ENCODE assay signal across 7 cellular contexts in genomic region chr22:31402350-31402749, GRCh38. TPM values are rescaled to one million over a fixed set of nuclear protein-coding genes. Genes with fewer than 3 reads are reported as not detected.
DNase-seq lines count a peak whose midpoint lies in the region; ATAC-seq, FAIRE-seq and TF ChIP-seq lines count a peak whose summit lies in the region.
"Not testable (repeated sequence)": the region's sequence is repeated elsewhere in the genome, so short reads cannot be mapped to it uniquely, and the experiment has no call there.

No MANE protein-coding gene starts in this region.

- CTCF ChIA-PET in HEK293 (lab: Yijun Ruan, JAX): interaction anchor here (0.6 kb wide), 2 partner anchors 8 to 45 kb away, joined by 3 to 6 read pairs; no protein-coding TSS in a partner anchor
- CTCF ChIA-PET in K562 (lab: Yijun Ruan, JAX; ENCODE audit: low intra/inter-chr PET ratio): not testable (repeated sequence)

- TF ChIP-seq RAD21 in K562 (CRISPR knock-in tag; conservative IDR thresholded peaks at IDR 0.05 in 1 of 2, IDR thresholded peaks at IDR 0.05 in 1 of 2): not testable (repeated sequence)

- ATAC-seq in K562; natural killer cell treated with Interleukin-12 subunit alpha and Interleukin-12 subunit beta and Interleukin-15 and Interleukin-18, amount 100 ng/mL, for 72 hours: not testable (repeated sequence)

- in situ Hi-C loops in K562 (cut with MboI): not testable (repeated sequence)

- not testable (repeated sequence) for BruUV-seq in K562 (replicated peaks; lab: Mats Ljungman, UMichigan)

- peaks cover 38% of the 10 kb centered on the region for H3K4me1 Mint-ChIP-seq in activated T-cell treated with anti-CD3 and anti-CD28 coated beads, Interleukin-2, amount 50 U/mL, for 24 hours (ENCODE audit: low read depth)
- peaks cover 30 to 32% of the 10 kb centered on the region in 2 donors for H3K4me1 Mint-ChIP-seq in natural killer cell treated with Interleukin-12 subunit alpha and Interleukin-12 subunit beta and Interleukin-15 and Interleukin-18, amount 100 ng/mL, for 72 hours (ENCODE audit: low read depth in 2 of 2)
- peaks cover 37% of the 10 kb centered on the region for H3K4me1 Mint-ChIP-seq in stimulated activated naive CD8-positive, alpha-beta T cell treated with anti-CD3 and anti-CD28 coated beads, Interleukin-15, Interleukin-2, amounts not matched to agents 100 ng/mL and 50 ng/mL, for 24 hours (ENCODE audit: low read depth)

- not testable (repeated sequence) for H3K27ac ChIP-seq in HEK293 (ENCODE audit: extremely low read depth, low read depth, low read length); K562 (ENCODE audit: extremely low read depth, low read depth, low read length)

- H3K4me2 ChIP-seq in Loucy (ENCODE audit: low read depth, low read length, poor library complexity, severe bottlenecking): peak overlapping the region; percentile 93
- not testable (repeated sequence) for H3K4me2 ChIP-seq in K562 (ENCODE audit: insufficient read depth, low read length)

- peaks cover 77% of the 10 kb centered on the region for H3K79me2 ChIP-seq in Loucy (ENCODE audit: insufficient read depth, low read length)
- H3K79me2 ChIP-seq in K562 (ENCODE audit: control insufficient read depth, insufficient read depth, low read length): peaks cover 52% of the 10 kb centered on the region

- not testable (repeated sequence) for H3K4me1 ChIP-seq in HEK293 (ENCODE audit: control insufficient read depth, insufficient read depth, low read length); K562 (replicated peaks in 1 of 2; ENCODE audit: control insufficient read depth in 2 of 2, insufficient read depth in 2 of 2, low read length in 2 of 2)
- H3K4me1 ChIP-seq in Loucy (ENCODE audit: insufficient read depth, low read length, poor library complexity, severe bottlenecking): peaks cover 19% of the 10 kb centered on the region

- H3K27me3 ChIP-seq in Loucy (ENCODE audit: insufficient read depth, low read length, poor library complexity, severe bottlenecking); K562 (ENCODE audit: control insufficient read depth in 2 of 2, insufficient read depth in 2 of 2, low read length in 2 of 2): not testable (repeated sequence)

- H3K36me3 ChIP-seq in HEK293 (ENCODE audit: control insufficient read depth in 2 of 2, insufficient read depth in 1 of 2, low read length in 2 of 2) (peaks cover 65 to 67% of the 10 kb centered on the region in 2 experiments), Loucy (ENCODE audit: insufficient read depth, low read length) (peaks cover 32% of the 10 kb centered on the region; the same call in 1 of the 2 replicates), K562 (ENCODE audit: control insufficient read depth, insufficient read depth, low read length) (peaks cover 59% of the 10 kb centered on the region; the same call in 2 of the 3 replicates)

- not testable (repeated sequence) for H3K27me3 Mint-ChIP-seq in activated T-cell treated with anti-CD3 and anti-CD28 coated beads, Interleukin-2, amount 50 U/mL, for 24 hours; natural killer cell treated with Interleukin-12 subunit alpha and Interleukin-12 subunit beta and Interleukin-15 and Interleukin-18, amount 100 ng/mL, for 72 hours; stimulated activated naive CD8-positive, alpha-beta T cell treated with anti-CD3 and anti-CD28 coated beads, Interleukin-15, Interleukin-2, amounts not matched to agents 100 ng/mL and 50 ng/mL, for 24 hours

- not testable (repeated sequence) for H3K9me1 ChIP-seq in K562 (ENCODE audit: control insufficient read depth, insufficient read depth, low read length)

- not testable (repeated sequence) for TF ChIP-seq POLR2A in K562 (conservative IDR thresholded peaks at IDR 0.05)

- H3K9ac ChIP-seq in Loucy (ENCODE audit: low read depth, low read length, poor library complexity, severe bottlenecking); K562 (ENCODE audit: insufficient read depth in 1 of 2, low read depth in 2 of 2, low read length in 2 of 2): not testable (repeated sequence)

- POLR2A ChIA-PET in HEK293 (lab: Yijun Ruan, JAX): interaction anchor here (0.6 to 1.4 kb wide), 5 partner anchors 27 to 1072 kb away, joined by 3 to 12 read pairs (median 5); partner anchors contain the start of gene FBXO7
- POLR2A ChIA-PET in K562 (lab: Yijun Ruan, JAX): not testable (repeated sequence)

- H3K4me3 Mint-ChIP-seq in activated T-cell treated with anti-CD3 and anti-CD28 coated beads, Interleukin-2, amount 50 U/mL, for 24 hours; stimulated activated naive CD8-positive, alpha-beta T cell treated with anti-CD3 and anti-CD28 coated beads, Interleukin-15, Interleukin-2, amounts not matched to agents 100 ng/mL and 50 ng/mL, for 24 hours: not testable (repeated sequence)
- H3K4me3 Mint-ChIP-seq in natural killer cell treated with Interleukin-12 subunit alpha and Interleukin-12 subunit beta and Interleukin-15 and Interleukin-18, amount 100 ng/mL, for 72 hours: peak overlapping the region; percentile 51

- FAIRE-seq in K562 (lab: Jason Lieb, UNC): not testable (repeated sequence)

- intact Hi-C loops in K562 (cut with micrococcal nuclease): not testable (repeated sequence)

- not testable (repeated sequence) for H3K9me3 Mint-ChIP-seq in activated T-cell treated with anti-CD3 and anti-CD28 coated beads, Interleukin-2, amount 50 U/mL, for 24 hours; natural killer cell treated with Interleukin-12 subunit alpha and Interleukin-12 subunit beta and Interleukin-15 and Interleukin-18, amount 100 ng/mL, for 72 hours; stimulated activated naive CD8-positive, alpha-beta T cell treated with anti-CD3 and anti-CD28 coated beads, Interleukin-15, Interleukin-2, amounts not matched to agents 100 ng/mL and 50 ng/mL, for 24 hours

- not testable (repeated sequence) for TF ChIP-seq EP300 in K562 (IDR thresholded peaks at IDR 0.05; ENCODE audit: low read length)

- not testable (repeated sequence) for H3K9me3 ChIP-seq in HEK293 (ENCODE audit: control insufficient read depth, insufficient read depth, low read depth, low read length); Loucy (ENCODE audit: insufficient read depth, low read depth, low read length); K562 (replicated peaks; ENCODE audit: control insufficient read depth, insufficient read depth, low read depth, low read length)

- H3K36me3 Mint-ChIP-seq in activated T-cell treated with anti-CD3 and anti-CD28 coated beads, Interleukin-2, amount 50 U/mL, for 24 hours (ENCODE audit: low read depth): peaks cover 72% of the 10 kb centered on the region
- H3K36me3 Mint-ChIP-seq in natural killer cell treated with Interleukin-12 subunit alpha and Interleukin-12 subunit beta and Interleukin-15 and Interleukin-18, amount 100 ng/mL, for 72 hours: peaks cover 26% of the 10 kb centered on the region
- peaks cover 50% of the 10 kb centered on the region for H3K36me3 Mint-ChIP-seq in stimulated activated naive CD8-positive, alpha-beta T cell treated with anti-CD3 and anti-CD28 coated beads, Interleukin-15, Interleukin-2, amounts not matched to agents 100 ng/mL and 50 ng/mL, for 24 hours (ENCODE audit: low read depth)

- H3K4me3 ChIP-seq in HEK293 (ENCODE audit: low read depth, low read length); K562: not testable (repeated sequence)
- peak overlapping the region; percentile 19 for H3K4me3 ChIP-seq in Loucy (ENCODE audit: low read length, poor library complexity, severe bottlenecking)

- H3F3A ChIP-seq in Loucy (ENCODE audit: low read depth): not testable (repeated sequence)

- TF ChIP-seq CTCF in HEK293 (tag by site-specific recombination; IDR thresholded peaks at IDR 0.05); Loucy (conservative IDR thresholded peaks at IDR 0.05; ENCODE audit: low read length); K562 (IDR thresholded peaks at IDR 0.05 in 2 of 3, conservative IDR thresholded peaks at IDR 0.05 in 1 of 3; ENCODE audit: insufficient read depth in 2 of 3, low read depth in 1 of 3, low read length in 3 of 3): not testable (repeated sequence)

- no CpG with 5 or more reads among the region's 2 CpGs for WGBS in K562 (ENCODE audit: insufficient coverage, low coverage, missing lambda C conversion rate)

- DNase-seq in activated T-cell treated with anti-CD3 and anti-CD28 coated beads, Interleukin-2, amount 50 U/mL, for 24 hours; K562 (ENCODE audit: extremely low read depth in 1 of 4, low spot score in 3 of 4); natural killer cell treated with Interleukin-12 subunit alpha and Interleukin-12 subunit beta and Interleukin-15 and Interleukin-18, amount 100 ng/mL, for 72 hours (ENCODE audit: low spot score): not testable (repeated sequence)
- DNase-seq in activated effector memory CD4-positive, alpha-beta T cell treated with anti-CD3 and anti-CD28 coated beads, Interleukin-2, amount 50 U/mL, for 16 hours: peak; percentile 1

- peak overlapping the region; percentile 60 for H3K27ac Mint-ChIP-seq in activated T-cell treated with anti-CD3 and anti-CD28 coated beads, Interleukin-2, amount 50 U/mL, for 24 hours
- H3K27ac Mint-ChIP-seq in natural killer cell treated with Interleukin-12 subunit alpha and Interleukin-12 subunit beta and Interleukin-15 and Interleukin-18, amount 100 ng/mL, for 72 hours: peak overlapping the region in 1 of 2 donors; percentile 79
- peak overlapping the region; percentile 43 for H3K27ac Mint-ChIP-seq in stimulated activated naive CD8-positive, alpha-beta T cell treated with anti-CD3 and anti-CD28 coated beads, Interleukin-15, Interleukin-2, amounts not matched to agents 100 ng/mL and 50 ng/mL, for 24 hours

- H2AFZ ChIP-seq in Loucy (ENCODE audit: low read length); K562 (ENCODE audit: low read depth, low read length): not testable (repeated sequence)

- H4K20me1 ChIP-seq in Loucy (ENCODE audit: insufficient read depth, low read length, poor library complexity, severe bottlenecking): peaks cover 33% of the 10 kb centered on the region
- H4K20me1 ChIP-seq in K562 (replicated peaks; ENCODE audit: control insufficient read depth, insufficient read depth, low read length): not testable (repeated sequence)

- not testable (repeated sequence) for H3K9me2 ChIP-seq in Loucy (replicated peaks; ENCODE audit: low read depth, low read length)

RNA-seq across cellular contexts. Expression of gene DRG1, which starts 2.9 kb away (rescaled TPM):
- total RNA-seq in K562 (2011; cell fraction: chromatin; rRNA removed; ENCODE audit: low replicate concordance): 148 TPM in 2 replicates
- total RNA-seq in K562 (2011; cell fraction: nucleolus; rRNA removed): 64.6 and 67.4 TPM in 2 replicates
- total RNA-seq in K562 (2011; cell fraction: nucleoplasm; rRNA removed): 84.0 and 90.9 TPM in 2 replicates
- total RNA-seq in K562 (2014; rRNA removed) (77.1 and 87.6 TPM in 2 replicates), K562 (2014; rRNA removed; fragmentation: Illumina TruSeq; extraction: Trizol) (93.3 and 98.6 TPM in 2 replicates), K562 (2015; rRNA removed; fragmentation: Illumina TruSeq; extraction: Trizol) (85.8 and 90.9 TPM in 2 replicates), K562 (2021) (76.4 and 76.5 TPM in 2 replicates)
- polyA plus RNA-seq in K562 (2011; rRNA removed) (84.1 and 111 TPM in 2 replicates), K562 (2014; fragmentation: Illumina TruSeq; extraction: Trizol) (96.4 and 114 TPM in 2 replicates), K562 (2014; fragmentation: Nextera tagmentation; extraction: Ambion mirVana) (100 to 1,000 TPM; 159 to 211 TPM), K562 (2014; rRNA removed) (79.7 and 86.4 TPM in 2 replicates)
- polyA plus RNA-seq in K562 (2011; cell fraction: cytosol; rRNA removed): 37.5 and 59.5 TPM in 2 replicates
- 34.1 and 46.3 TPM in 2 replicates for polyA plus RNA-seq in K562 (2011; cell fraction: nucleus; rRNA removed)
- polyA plus RNA-seq in K562 (2012): 61.8 and 93.0 TPM in 2 replicates
- 123 and 191 TPM in 2 replicates for polyA minus RNA-seq in K562 (2011; rRNA and poly(A)+ RNA removed)
- 47.2 and 50.0 TPM in 2 replicates for polyA minus RNA-seq in K562 (2011; cell fraction: cytosol; rRNA and poly(A)+ RNA removed)
- 20.7 and 35.9 TPM in 2 replicates for polyA minus RNA-seq in K562 (2011; cell fraction: nucleus; rRNA and poly(A)+ RNA removed)
- 100 to 1,000 TPM; 111 to 138 TPM for total RNA-seq in natural killer cell treated with Interleukin-12 subunit alpha and Interleukin-12 subunit beta and Interleukin-15 and Interleukin-18, amount 100 ng/mL, for 72 hours

RNA-seq across cellular contexts. Expression of gene PATZ1, which starts 56.2 kb away (rescaled TPM):
- 3.8 and 10.3 TPM in 2 replicates for total RNA-seq in K562 (2011; cell fraction: chromatin; rRNA removed; ENCODE audit: low replicate concordance)
- total RNA-seq in K562 (2011; cell fraction: nucleolus; rRNA removed): 8.0 and 9.5 TPM in 2 replicates
- 5.1 and 5.5 TPM in 2 replicates for total RNA-seq in K562 (2011; cell fraction: nucleoplasm; rRNA removed)
- 5.3 and 6.8 TPM in 2 replicates for total RNA-seq in K562 (2014; rRNA removed)
- total RNA-seq in K562 (2014; rRNA removed; fragmentation: Illumina TruSeq; extraction: Trizol): 2.7 and 3.5 TPM in 2 replicates
- total RNA-seq in K562 (2015; rRNA removed; fragmentation: Illumina TruSeq; extraction: Trizol): 4.2 and 4.8 TPM in 2 replicates
- 7.8 and 8.9 TPM in 2 replicates for total RNA-seq in K562 (2021)
- 3.1 and 5.0 TPM in 2 replicates for polyA plus RNA-seq in K562 (2011; rRNA removed)
- 4.7 and 5.2 TPM in 2 replicates for polyA plus RNA-seq in K562 (2011; cell fraction: cytosol; rRNA removed)
- 8.7 and 9.7 TPM in 2 replicates for polyA plus RNA-seq in K562 (2011; cell fraction: nucleus; rRNA removed)
- polyA plus RNA-seq in K562 (2012): 7.9 and 8.1 TPM in 2 replicates
- polyA plus RNA-seq in K562 (2014; fragmentation: Illumina TruSeq; extraction: Trizol): 5.4 and 5.8 TPM in 2 replicates
- polyA plus RNA-seq in K562 (2014; fragmentation: Nextera tagmentation; extraction: Ambion mirVana): under 1 TPM; 0.63 to 0.70 TPM
- polyA plus RNA-seq in K562 (2014; rRNA removed): 4.9 and 6.3 TPM in 2 replicates
- 4.1 and 5.3 TPM in 2 replicates for polyA minus RNA-seq in K562 (2011; rRNA and poly(A)+ RNA removed)
- polyA minus RNA-seq in K562 (2011; cell fraction: cytosol; rRNA and poly(A)+ RNA removed): 5.9 and 7.4 TPM in 2 replicates
- polyA minus RNA-seq in K562 (2011; cell fraction: nucleus; rRNA and poly(A)+ RNA removed): 6.7 and 9.0 TPM in 2 replicates
- total RNA-seq in natural killer cell treated with Interleukin-12 subunit alpha and Interleukin-12 subunit beta and Interleukin-15 and Interleukin-18, amount 100 ng/mL, for 72 hours: 10 to 100 TPM; 13.9 to 34.1 TPM
